ENCODE assay signal across 19 cellular contexts in the genomic region with DNA sequence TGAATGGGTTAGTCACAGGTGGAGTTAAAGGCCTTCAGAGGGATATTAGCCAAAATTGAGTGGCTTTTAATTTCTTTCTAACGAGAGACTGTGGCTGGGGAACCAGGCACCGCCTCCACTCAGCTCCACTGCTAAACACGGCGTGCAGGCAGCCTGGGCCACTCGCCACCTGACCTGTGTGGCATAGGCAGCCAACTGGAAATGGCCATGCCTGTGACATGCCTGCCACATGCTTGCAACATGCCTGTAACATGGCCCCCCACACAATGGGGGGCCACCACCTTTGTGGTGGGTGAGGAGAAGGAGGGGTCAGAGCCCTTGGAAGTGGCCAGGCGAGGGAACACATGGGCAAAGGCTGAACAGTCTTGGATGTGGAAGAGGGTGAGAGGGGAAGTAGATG.
A peak's percentile ranks its signal among the peaks of the same experiment; 100 is the strongest.
DNase-seq lines count a peak whose midpoint lies in the region; ATAC-seq, FAIRE-seq and TF ChIP-seq lines count a peak whose summit lies in the region.
"Had no signal": no experiment of that assay in that cellular context is flagged by ENCODE, and none has a peak within 500 bp of the region (broad histone marks: within the 10 kb centered on the region; RNA-seq: fewer than 3 reads in every experiment).

No MANE protein-coding gene starts in this region.

- H3K4me3 ChIP-seq in SK-N-SH (ENCODE audit: low read depth in 2 of 2, low read length in 1 of 2) = no peak overlapping the region
- H3K4me3 ChIP-seq in HEK293 (ENCODE audit: low read depth, low read length) = no peak overlapping the region
- H3K4me3 ChIP-seq in iPS-18a (ENCODE audit: low read length) = peak overlapping the region; percentile 42
- H3K4me3 ChIP-seq in breast epithelium = no peak overlapping the region
- H3K4me3 ChIP-seq: A549, GM12878 had no signal

- TF ChIP-seq RAD21 in SK-N-SH (IDR thresholded peaks at IDR 0.05; ENCODE audit: low read length) = no peak

- no peaks in the 10 kb centered on the region for H3K79me2 ChIP-seq in SK-N-SH (ENCODE audit: insufficient read depth)

- no peaks in the 10 kb centered on the region for H3F3A ChIP-seq in SK-N-SH (replicated peaks; ENCODE audit: insufficient read depth)

- no peaks in the 10 kb centered on the region for H3K9me3 ChIP-seq in SK-N-SH
- H3K9me3 ChIP-seq in HEK293 (ENCODE audit: control insufficient read depth, insufficient read depth, low read depth, low read length) = no peaks in the 10 kb centered on the region
- no peaks in the 10 kb centered on the region for H3K9me3 ChIP-seq in iPS-18a (ENCODE audit: control insufficient read depth, low read depth, low read length)
- H3K9me3 ChIP-seq in breast epithelium = no peaks in the 10 kb centered on the region
- H3K9me3 ChIP-seq: A549 had no signal

- no peak for FAIRE-seq in frontal cortex (lab: Jason Lieb, UNC)
- FAIRE-seq: A549, GM12878, GM19239 had no signal

- TF ChIP-seq EP300 in SK-N-SH (IDR thresholded peaks at IDR 0.05; ENCODE audit: borderline replicate concordance in 1 of 2, low read depth in 1 of 2, low read length in 1 of 2) = no peak

- TF ChIP-seq CTCF in SK-N-SH (IDR thresholded peaks at IDR 0.05) (no peak), HEK293 (tag by site-specific recombination; IDR thresholded peaks at IDR 0.05) (no peak), breast epithelium (IDR thresholded peaks at IDR 0.05) (no peak)

- no peaks in the 10 kb centered on the region for H3K9me2 ChIP-seq in SK-N-SH

- DNase-seq in SK-N-SH (peak; percentile 52), posterior vena cava (ENCODE audit: low spot score) (peak; percentile 57), breast epithelium (ENCODE audit: low spot score in 2 of 2) (no peak), NOMO-1 treated with dmso at 0.1 percent for 144 hours (lab: John Stamatoyannopoulos, UW; ENCODE audit: unreplicated experiment) (no peak), frontal cortex (ENCODE audit: low spot score in 2 of 2) (no peak)
- DNase-seq: AML-193; CD8-positive, alpha-beta T cell; DMS 273 treated with DMSO at 0.1 percent for 48 hours; DMS53; DND-41; EL; H7 had no signal

- intact Hi-C loops in posterior vena cava (cut with DNase I) = no loop called here
- intact Hi-C loops in breast epithelium (cut with DNase I; ENCODE audit: low total_unique reads) = no loop called here

- H3K4me2 ChIP-seq in SK-N-SH = no peak overlapping the region
- H3K4me2 ChIP-seq: A549 had no signal

- H3K27me3 ChIP-seq in SK-N-SH (ENCODE audit: insufficient read depth) (peaks cover 58% of the 10 kb centered on the region; the same call in 1 of the 2 replicates), iPS-18a (ENCODE audit: control insufficient read depth, insufficient read depth, low read length) (peaks cover 93% of the 10 kb centered on the region), breast epithelium (peaks cover 0 to 94% of the 10 kb centered on the region in 2 donors)

- no peak overlapping the region for H2AFZ ChIP-seq in SK-N-SH (ENCODE audit: low read depth)

- H3K4me1 ChIP-seq in SK-N-SH (ENCODE audit: control insufficient read depth in 1 of 2, insufficient read depth in 2 of 2, low read depth in 1 of 2, low read length in 1 of 2) (peaks cover 0 to 44% of the 10 kb centered on the region in 2 experiments; a peak in 2 of 4 replicates), HEK293 (ENCODE audit: control insufficient read depth, insufficient read depth, low read length) (0 out of 2 replicates have a peak, but pooled peaks cover 5% of the 10 kb centered on the region), iPS-18a (ENCODE audit: control insufficient read depth, low read depth, low read length) (peaks cover 30% of the 10 kb centered on the region), breast epithelium (no peaks in the 10 kb centered on the region)

- CTCF ChIA-PET in SK-N-SH (lab: Yijun Ruan, JAX) (interaction anchor here (0.7 to 2.8 kb wide), 2 partner anchors 58 to 82 kb away, joined by 3 to 8 read pairs; no protein-coding TSS in a partner anchor), HEK293 (lab: Yijun Ruan, JAX) (no interaction called here)

- WGBS in SK-N-SH (ENCODE audit: low lambda C conversion rate) = 29% methylated on average over 3 of the region's 6 CpGs

- no peaks in the 10 kb centered on the region for H3K36me3 ChIP-seq in SK-N-SH (replicated peaks in 1 of 2; ENCODE audit: control insufficient read depth in 1 of 2, insufficient read depth in 2 of 2, low read length in 1 of 2)
- H3K36me3 ChIP-seq in HEK293 (ENCODE audit: control insufficient read depth in 2 of 2, insufficient read depth in 1 of 2, low read length in 2 of 2) = no peaks in the 10 kb centered on the region
- no peaks in the 10 kb centered on the region for H3K36me3 ChIP-seq in iPS-18a (ENCODE audit: control insufficient read depth, low read depth, low read length)
- no peaks in the 10 kb centered on the region for H3K36me3 ChIP-seq in breast epithelium

- peak overlapping the region in 1 of 2 experiments; percentile 68; a peak in 2 of 4 replicates for H3K27ac ChIP-seq in SK-N-SH (ENCODE audit: low read depth in 2 of 2, low read length in 1 of 2)
- no peak overlapping the region for H3K27ac ChIP-seq in HEK293 (ENCODE audit: extremely low read depth, low read depth, low read length)
- no peak overlapping the region for H3K27ac ChIP-seq in iPS-18a (ENCODE audit: low read length)
- no peak overlapping the region for H3K27ac ChIP-seq in breast epithelium
- H3K27ac ChIP-seq: 22Rv1, A549 had no signal

- no peak for TF ChIP-seq POLR2A in breast epithelium (IDR thresholded peaks at IDR 0.05)

- H3K9ac ChIP-seq in SK-N-SH (no peak overlapping the region), iPS-18a (ENCODE audit: low read length) (no peak overlapping the region)

- peaks cover 3% of the 10 kb centered on the region; the same call in 1 of the 2 replicates for H4K20me1 ChIP-seq in SK-N-SH (ENCODE audit: insufficient read depth)

- no peak for ATAC-seq in SK-N-SH treated with all-trans-retinoic acid at 6 μM for 48 hours
- ATAC-seq: A549; CD8-positive, alpha-beta T cell; GM12878 had no signal

- POLR2A ChIA-PET in SK-N-SH (lab: Yijun Ruan, JAX) (no interaction called here), HEK293 (lab: Yijun Ruan, JAX) (no interaction called here)

TF ChIP-seq in SK-N-SH, 30 proteins besides CTCF, POLR2A, EP300 and RAD21 (continues in another document):
- TF ChIP-seq, protein P1, sequence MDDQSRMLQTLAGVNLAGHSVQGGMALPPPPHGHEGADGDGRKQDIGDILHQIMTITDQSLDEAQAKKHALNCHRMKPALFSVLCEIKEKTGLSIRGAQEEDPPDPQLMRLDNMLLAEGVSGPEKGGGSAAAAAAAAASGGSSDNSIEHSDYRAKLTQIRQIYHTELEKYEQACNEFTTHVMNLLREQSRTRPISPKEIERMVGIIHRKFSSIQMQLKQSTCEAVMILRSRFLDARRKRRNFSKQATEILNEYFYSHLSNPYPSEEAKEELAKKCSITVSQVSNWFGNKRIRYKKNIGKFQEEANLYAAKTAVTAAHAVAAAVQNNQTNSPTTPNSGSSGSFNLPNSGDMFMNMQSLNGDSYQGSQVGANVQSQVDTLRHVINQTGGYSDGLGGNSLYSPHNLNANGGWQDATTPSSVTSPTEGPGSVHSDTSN (IDR thresholded peaks at IDR 0.05) = no peak
- TF ChIP-seq NRF1 (IDR thresholded peaks at IDR 0.05; ENCODE audit: low read depth, low read length) (no peak), GATA2 (CRISPR knock-in tag; IDR thresholded peaks at IDR 0.05) (no peak), RCOR1 (IDR thresholded peaks at IDR 0.05; ENCODE audit: low read length) (no peak)

TF ChIP-seq in SK-N-SH treated with all-trans-retinoic acid at 6 μM for 48 hours, 23 proteins besides CTCF, POLR2A, EP300 and RAD21 (continues in another document):
- TF ChIP-seq, protein P2, sequence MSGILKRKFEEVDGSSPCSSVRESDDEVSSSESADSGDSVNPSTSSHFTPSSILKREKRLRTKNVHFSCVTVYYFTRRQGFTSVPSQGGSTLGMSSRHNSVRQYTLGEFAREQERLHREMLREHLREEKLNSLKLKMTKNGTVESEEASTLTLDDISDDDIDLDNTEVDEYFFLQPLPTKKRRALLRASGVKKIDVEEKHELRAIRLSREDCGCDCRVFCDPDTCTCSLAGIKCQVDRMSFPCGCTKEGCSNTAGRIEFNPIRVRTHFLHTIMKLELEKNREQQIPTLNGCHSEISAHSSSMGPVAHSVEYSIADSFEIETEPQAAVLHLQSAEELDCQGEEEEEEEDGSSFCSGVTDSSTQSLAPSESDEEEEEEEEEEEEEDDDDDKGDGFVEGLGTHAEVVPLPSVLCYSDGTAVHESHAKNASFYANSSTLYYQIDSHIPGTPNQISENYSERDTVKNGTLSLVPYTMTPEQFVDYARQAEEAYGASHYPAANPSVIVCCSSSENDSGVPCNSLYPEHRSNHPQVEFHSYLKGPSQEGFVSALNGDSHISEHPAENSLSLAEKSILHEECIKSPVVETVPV (CRISPR knock-in tag; IDR thresholded peaks at IDR 0.05) = no peak
- TF ChIP-seq ZFP30 (CRISPR knock-in tag; IDR thresholded peaks at IDR 0.05) (no peak), ISL1 (CRISPR knock-in tag; IDR thresholded peaks at IDR 0.05) (no peak), ZNF565 (CRISPR knock-in tag; conservative IDR thresholded peaks at IDR 0.05; ENCODE audit: low read depth) (no peak), ZNF8 (CRISPR knock-in tag; IDR thresholded peaks at IDR 0.05) (no peak), ZC3H10 (CRISPR knock-in tag; IDR thresholded peaks at IDR 0.05) (no peak), RARB (CRISPR knock-in tag; IDR thresholded peaks at IDR 0.05) (no peak), ZFP3 (CRISPR knock-in tag; IDR thresholded peaks at IDR 0.05) (no peak)

TF ChIP-seq in HEK293, 187 proteins besides CTCF, POLR2A, EP300 and RAD21:
- TF ChIP-seq ZNF223 (tag by site-specific recombination; IDR thresholded peaks at IDR 0.05) = peak; percentile 25; the same call in 1 of the 2 replicates
- TF ChIP-seq, protein P3, sequence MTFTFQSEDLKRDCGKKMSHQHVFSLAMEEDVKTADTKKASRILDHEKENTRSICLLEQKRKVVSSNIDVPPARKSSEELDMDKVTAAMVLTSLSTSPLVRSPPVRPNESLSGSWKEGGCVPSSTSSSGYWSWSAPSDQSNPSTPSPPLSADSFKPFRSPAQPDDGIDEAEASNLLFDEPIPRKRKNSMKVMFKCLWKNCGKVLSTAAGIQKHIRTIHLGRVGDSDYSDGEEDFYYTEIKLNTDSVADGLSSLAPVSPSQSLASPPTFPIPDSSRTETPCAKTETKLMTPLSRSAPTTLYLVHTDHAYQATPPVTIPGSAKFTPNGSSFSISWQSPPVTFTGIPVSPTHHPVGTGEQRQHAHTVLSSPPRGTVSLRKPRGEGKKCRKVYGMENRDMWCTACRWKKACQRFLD (tag by site-specific recombination; IDR thresholded peaks at IDR 0.05) = no peak
- 0 out of 2 replicates have a peak, but pooled peaks have one; percentile 32 for TF ChIP-seq SP7 (tag by site-specific recombination; IDR thresholded peaks at IDR 0.05)

Comparison
In these comparisons a context has a peak if more than half of its experiments do, and no peak if none do; other contexts are left out.
1. DNase-seq: peak in SK-N-SH (single experiment) and posterior vena cava (single experiment); none in breast epithelium (0 of 2), NOMO-1 treated with dmso at 0.1 percent for 144 hours (single experiment) and frontal cortex (0 of 2).